Comparison of ENCODE assay signal across 29 cellular contexts in genomic region chr3:122364508-122364907, GRCh38. TPM values are rescaled to one million over a fixed set of nuclear protein-coding genes. Genes with fewer than 3 reads are reported as not detected.
A peak's percentile ranks its signal among the peaks of the same experiment; 100 is the strongest.
DNase-seq lines count a peak whose midpoint lies in the region; ATAC-seq, FAIRE-seq and TF ChIP-seq lines count a peak whose summit lies in the region.
"Had no signal": no experiment of that assay in that cellular context is flagged by ENCODE, and none has a peak within 500 bp of the region (broad histone marks: within the 10 kb centered on the region; RNA-seq: fewer than 3 reads in every experiment).

No MANE protein-coding gene starts in this region.

- H3K36me3 ChIP-seq in PC-3 (ENCODE audit: low read depth, low read length) (peaks cover 58% of the 10 kb centered on the region), body of pancreas (replicated peaks in 1 of 2; ENCODE audit: insufficient read depth in 1 of 2, low read depth in 2 of 2) (no peaks in the 10 kb centered on the region), subcutaneous abdominal adipose tissue (ENCODE audit: control insufficient read depth in 5 of 5, insufficient read depth in 5 of 5, low read length in 5 of 5) (peaks cover 11 to 53% (median 21%) of the 10 kb centered on the region in 5 donors), small intestine (ENCODE audit: control insufficient read depth in 2 of 2, insufficient read depth in 2 of 2, low read length in 2 of 2) (no peaks in the 10 kb centered on the region), breast epithelium (no peaks in the 10 kb centered on the region)

- no peaks in the 10 kb centered on the region for H4K20me1 ChIP-seq in PC-3 (ENCODE audit: low read length)

- H3K27ac ChIP-seq in PC-3 (ENCODE audit: low read length) (peak overlapping the region; percentile 91; the same call in 1 of the 2 replicates), body of pancreas (peak overlapping the region; percentile 71 to 88 (median 82)), subcutaneous abdominal adipose tissue (ENCODE audit: low read depth, low read length) (peak overlapping the region; percentile 38), small intestine (ENCODE audit: low read depth in 1 of 2, low read length in 1 of 2) (no peak overlapping the region), breast epithelium (no peak overlapping the region)
- H3K27ac ChIP-seq: coronary artery, spleen, tibial nerve, VCaP had no signal

- peak; percentile 34 to 36 for ATAC-seq in activated T-cell treated with anti-CD3 and anti-CD28 coated beads, Interleukin-2, amount 50 U/mL, for 72 hours (replicated peaks in 1 of 2)
- no peak for ATAC-seq in PC-3
- no peak for ATAC-seq in body of pancreas
- no peak for ATAC-seq in left colon
- ATAC-seq: T-helper 17 cell had no signal

- intact Hi-C loops in PC-3 (cut with micrococcal nuclease): no loop called here
- intact Hi-C loops in body of pancreas (cut with DNase I): no loop called here
- intact Hi-C loops in left colon (cut with DNase I, micrococcal nuclease): no loop called here
- intact Hi-C loops in breast epithelium (cut with DNase I; ENCODE audit: low total_unique reads): no loop called here

- no peaks in the 10 kb centered on the region for H3K27me3 ChIP-seq in PC-3 (ENCODE audit: low read length)
- no peaks in the 10 kb centered on the region for H3K27me3 ChIP-seq in body of pancreas
- no peaks in the 10 kb centered on the region for H3K27me3 ChIP-seq in subcutaneous abdominal adipose tissue (ENCODE audit: control insufficient read depth in 5 of 5, insufficient read depth in 4 of 5, low read length in 5 of 5)
- no peaks in the 10 kb centered on the region for H3K27me3 ChIP-seq in small intestine (ENCODE audit: control insufficient read depth in 2 of 2, insufficient read depth in 2 of 2, low read length in 2 of 2)
- no peaks in the 10 kb centered on the region for H3K27me3 ChIP-seq in breast epithelium
- H3K27me3 ChIP-seq: spleen, tibial nerve had no signal

- H3K4me1 ChIP-seq in PC-3 (ENCODE audit: insufficient read depth, low read length) (peaks cover 30% of the 10 kb centered on the region), body of pancreas (peaks cover 56% of the 10 kb centered on the region), subcutaneous abdominal adipose tissue (ENCODE audit: control insufficient read depth in 5 of 5, insufficient read depth in 5 of 5, low read length in 5 of 5) (peaks cover 0 to 8% (median 4%) of the 10 kb centered on the region in 5 donors), small intestine (ENCODE audit: control insufficient read depth in 2 of 2, insufficient read depth in 1 of 2, low read depth in 1 of 2, low read length in 1 of 2) (peaks cover 4 to 10% of the 10 kb centered on the region in 2 donors), breast epithelium (no peaks in the 10 kb centered on the region)
- H3K4me1 ChIP-seq: spleen, tibial nerve had no signal

- no peaks in the 10 kb centered on the region for H3K9me2 ChIP-seq in PC-3 (replicated peaks; ENCODE audit: low read length)

- H3F3A ChIP-seq in PC-3 (ENCODE audit: low read length, unreplicated experiment): peaks cover 3% of the 10 kb centered on the region

- peak overlapping the region; percentile 99 for H3K27ac Mint-ChIP-seq in activated T-cell treated with anti-CD3 and anti-CD28 coated beads, Interleukin-2, amount 50 U/mL, for 72 hours
- H3K27ac Mint-ChIP-seq: T-helper 17 cell had no signal

- H3K36me3 Mint-ChIP-seq in activated T-cell treated with anti-CD3 and anti-CD28 coated beads, Interleukin-2, amount 50 U/mL, for 72 hours (ENCODE audit: insufficient read depth in 2 of 2): peaks cover 11 to 30% of the 10 kb centered on the region in 2 donors

- H3K9ac ChIP-seq in PC-3 (ENCODE audit: low read length) (no peak overlapping the region), subcutaneous abdominal adipose tissue (ENCODE audit: low read length in 5 of 5) (no peak overlapping the region)

- no TSS peak for BruUV-seq in PC-3 (replicated peaks; lab: Mats Ljungman, UMichigan)

- TF ChIP-seq CTCF in PC-3 (conservative IDR thresholded peaks at IDR 0.05; ENCODE audit: low read depth, low read length) (no peak), body of pancreas (IDR thresholded peaks at IDR 0.05) (no peak), breast epithelium (IDR thresholded peaks at IDR 0.05) (no peak)

- peaks cover 20% of the 10 kb centered on the region for H3K79me2 ChIP-seq in PC-3 (ENCODE audit: low read length)

- H3K9me3 Mint-ChIP-seq in activated T-cell treated with anti-CD3 and anti-CD28 coated beads, Interleukin-2, amount 50 U/mL, for 72 hours: no peaks in the 10 kb centered on the region
- H3K9me3 Mint-ChIP-seq: endodermal cell had no signal

- 50 to 62% methylated on average over 2 of the region's 2 CpGs for WGBS in body of pancreas, 2 donors
- WGBS in small intestine, 3 donors: 70 to 93% (median 89%) methylated on average over 2 of the region's 2 CpGs

- H3K4me3 ChIP-seq in PC-3 (ENCODE audit: low read length) (no peak overlapping the region), body of pancreas (no peak overlapping the region), subcutaneous abdominal adipose tissue (ENCODE audit: low read depth in 1 of 5, low read length in 5 of 5) (no peak overlapping the region), small intestine (ENCODE audit: low read depth in 1 of 2, low read length in 2 of 2) (no peak overlapping the region), breast epithelium (no peak overlapping the region)
- H3K4me3 ChIP-seq: coronary artery, spleen, tibial nerve had no signal

- H3K4me2 ChIP-seq in PC-3 (ENCODE audit: low read length): no peak overlapping the region

- H3K9me3 ChIP-seq in PC-3 (ENCODE audit: low read length): no peaks in the 10 kb centered on the region
- H3K9me3 ChIP-seq in body of pancreas: no peaks in the 10 kb centered on the region
- no peaks in the 10 kb centered on the region for H3K9me3 ChIP-seq in subcutaneous abdominal adipose tissue (ENCODE audit: control insufficient read depth in 5 of 5, low read length in 5 of 5)
- no peaks in the 10 kb centered on the region for H3K9me3 ChIP-seq in small intestine (ENCODE audit: control insufficient read depth, low read depth)
- no peaks in the 10 kb centered on the region for H3K9me3 ChIP-seq in breast epithelium
- H3K9me3 ChIP-seq: spleen, tibial nerve had no signal

- FAIRE-seq in small intestine (lab: Jason Lieb, UNC): no peak
- FAIRE-seq: bronchial epithelial cell, D721Med, H54 had no signal

- H3K4me3 Mint-ChIP-seq in activated T-cell treated with anti-CD3 and anti-CD28 coated beads, Interleukin-2, amount 50 U/mL, for 72 hours: peak overlapping the region; percentile 59 to 96
- H3K4me3 Mint-ChIP-seq: endodermal cell, T-helper 17 cell had no signal

- CTCF ChIA-PET in PC-3 (lab: Charles Lee): no interaction called here

- TF ChIP-seq POLR2A in body of pancreas (IDR thresholded peaks at IDR 0.05): no peak
- TF ChIP-seq POLR2A in breast epithelium (IDR thresholded peaks at IDR 0.05): no peak

- H3K4me1 Mint-ChIP-seq in activated T-cell treated with anti-CD3 and anti-CD28 coated beads, Interleukin-2, amount 50 U/mL, for 72 hours (ENCODE audit: low read depth): peaks cover 49% of the 10 kb centered on the region

- no peak overlapping the region for H2AFZ ChIP-seq in PC-3 (ENCODE audit: low read length)

- H3K27me3 Mint-ChIP-seq in activated T-cell treated with anti-CD3 and anti-CD28 coated beads, Interleukin-2, amount 50 U/mL, for 72 hours (ENCODE audit: low read depth): no peaks in the 10 kb centered on the region
- H3K27me3 Mint-ChIP-seq: T-helper 17 cell had no signal

- POLR2A ChIA-PET in PC-3 (lab: Charles Lee; ENCODE audit: unreplicated experiment): no interaction called here

- DNase-seq in activated T-cell treated with anti-CD3 and anti-CD28 coated beads, Interleukin-2, amount 50 U/mL, for 72 hours: peak in 1 of 2 donors; percentile 13
- no peak for DNase-seq in activated T-cell treated with anti-CD3 and anti-CD28 coated beads for 4 hours
- DNase-seq in PC-3: no peak
- DNase-seq in body of pancreas: no peak
- DNase-seq in small intestine: no peak
- DNase-seq in left colon: no peak
- DNase-seq in breast epithelium (ENCODE audit: low spot score in 2 of 2): no peak
- DNase-seq: activated CD4-positive, alpha-beta T cell treated with anti-CD3 and anti-CD28 coated beads, Interleukin-2, amount 50 U/mL, for 4 hours; C1 segment of cervical spinal cord; endodermal cell; glutamatergic neuron; IMR-90; left cardiac atrium; mesenchymal stem cell; NCI-H1417 treated with DMSO at 0.1 percent for 48 hours; NCI-H510A treated with DMSO at 0.1 percent for 48 hours; nucleus accumbens; spleen; stimulated activated CD4-positive, alpha-beta T cell treated with anti-CD3 and anti-CD28 coated beads, Interleukin-4, amount 100 ng/mL, for 1 hour; stimulated activated naive CD4-positive, alpha-beta T cell treated with Interleukin-2 at 50 U/mL for 16 hours; T-helper 17 cell had no signal

RNA-seq across cellular contexts. Expression of gene MIX23, which starts 18.5 kb away (rescaled TPM):
- 100 to 1,000 TPM in 1 of 2 donors, 10 to 100 TPM in 1; 94.0 to 133 TPM for total RNA-seq in activated T-cell treated with anti-CD3 and anti-CD28 coated beads, Interleukin-2, amount 50 U/mL, for 72 hours
- total RNA-seq in PC-3 (2014; rRNA removed) (96.9 and 111 TPM in 2 replicates), body of pancreas (10 to 100 TPM; 17.6 to 36.6 TPM), left colon (10 to 100 TPM; 30.2 to 39.9 TPM), breast epithelium (10 to 100 TPM; 10.8 to 20.3 (median 15.0) TPM)
- polyA plus RNA-seq in small intestine: 10 to 100 TPM; 29.2 to 53.0 (median 45.9) TPM

RNA-seq across cellular contexts. Expression of gene FAM162A, which starts 19.5 kb away (rescaled TPM):
- total RNA-seq in activated T-cell treated with anti-CD3 and anti-CD28 coated beads, Interleukin-2, amount 50 U/mL, for 72 hours: 10 to 100 TPM; 79.0 to 94.8 TPM
- total RNA-seq in PC-3 (2014; rRNA removed) (86.4 and 126 TPM in 2 replicates), body of pancreas (10 to 100 TPM in 1 of 2 donors, 1 to 10 TPM in 1; 8.6 to 24.1 TPM), left colon (100 to 1,000 TPM; 207 to 212 TPM), breast epithelium (10 to 100 TPM; 19.3 to 27.2 (median 26.5) TPM)
- 100 to 1,000 TPM in 1 of 3 donors, 10 to 100 TPM in 2; 63.5 to 105 (median 97.7) TPM for polyA plus RNA-seq in small intestine

RNA-seq across cellular contexts. Expression of gene CSTA, which starts 39.5 kb away (rescaled TPM):
- total RNA-seq in activated T-cell treated with anti-CD3 and anti-CD28 coated beads, Interleukin-2, amount 50 U/mL, for 72 hours: under 1 TPM in 1 of 2 donors, not detected in 1; 0.35 TPM
- total RNA-seq in PC-3 (2014; rRNA removed) (not detected in 2 replicates), body of pancreas (1 to 10 TPM in 1 of 2 donors, not detected in 1; 1.3 TPM), left colon (1 to 10 TPM; 1.1 to 1.3 TPM), breast epithelium (10 to 100 TPM in 2 of 3 donors, 1 to 10 TPM in 1; 9.1 to 40.3 (median 15.7) TPM)
- 10 to 100 TPM in 1 of 3 donors, 1 to 10 TPM in 2; 4.5 to 10.8 (median 6.8) TPM for polyA plus RNA-seq in small intestine
- total RNA-seq: endodermal cell, IMR-90, renal cortical epithelial cell had no signal

RNA-seq across cellular contexts. Expression of gene WDR5B, which starts 51.4 kb away (rescaled TPM):
- 1 to 10 TPM; 2.6 to 3.6 TPM for total RNA-seq in activated T-cell treated with anti-CD3 and anti-CD28 coated beads, Interleukin-2, amount 50 U/mL, for 72 hours
- total RNA-seq in PC-3 (2014; rRNA removed) (3.1 and 4.0 TPM in 2 replicates), body of pancreas (1 to 10 TPM; 5.6 to 6.2 TPM), left colon (1 to 10 TPM; 2.3 to 2.7 TPM), breast epithelium (1 to 10 TPM; 4.0 to 8.0 (median 6.2) TPM)
- polyA plus RNA-seq in small intestine: 1 to 10 TPM; 1.6 to 2.9 (median 2.5) TPM

Comparison
In these comparisons a context has a peak if more than half of its experiments do, and no peak if none do; other contexts are left out.
1. ATAC-seq: peak in activated T-cell treated with anti-CD3 and anti-CD28 coated beads, Interleukin-2, amount 50 U/mL, for 72 hours (2 of 2); none in PC-3 (single experiment), body of pancreas (single experiment) and left colon (single experiment).
2. H3K27ac ChIP-seq: peak in PC-3 (single experiment), body of pancreas (4 of 4) and subcutaneous abdominal adipose tissue (single experiment); none in small intestine (0 of 2) and breast epithelium (0 of 2).
3. RNA of gene CSTA, which starts 39.5 kb away (total RNA-seq): 9.1 to 40.3 TPM in breast epithelium; 1.1 to 1.3 TPM in left colon, 1.3 TPM in body of pancreas, 0.35 TPM in activated T-cell treated with anti-CD3 and anti-CD28 coated beads, Interleukin-2, amount 50 U/mL, for 72 hours and not detected in PC-3; every median in the first group is over 4 times any median in the second.